In the genomic region with DNA sequence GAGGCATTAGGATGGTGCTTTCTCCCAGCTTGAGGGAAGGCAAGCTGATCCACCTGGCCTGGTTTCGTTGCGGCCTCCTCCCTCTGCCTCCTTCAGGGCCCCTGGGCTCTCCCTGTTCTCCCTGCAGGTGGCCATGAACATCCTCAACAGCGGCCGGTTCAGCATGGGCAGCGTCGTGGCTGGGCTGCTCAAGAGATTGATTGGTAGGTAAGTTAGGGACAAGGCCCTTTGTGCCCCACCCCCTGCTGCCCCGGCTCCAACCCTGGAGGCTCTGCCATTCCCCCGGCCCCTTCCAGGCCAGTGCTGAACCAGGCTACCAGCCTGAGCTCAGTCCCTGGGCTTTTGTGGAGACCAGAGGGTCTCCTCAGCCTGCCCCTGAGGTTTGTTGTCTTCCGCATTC, we compare ENCODE assay signal across 22 cellular contexts.
"Had no signal": no experiment of that assay in that cellular context is flagged by ENCODE, and none has a peak within 500 bp of the region (broad histone marks: within the 10 kb centered on the region; RNA-seq: fewer than 3 reads in every experiment).

No MANE protein-coding gene starts in this region.

- H3K27ac Mint-ChIP-seq: IgD-negative memory B cell had no signal

- H3K27me3 Mint-ChIP-seq: IgD-negative memory B cell had no signal

- H3K4me2 ChIP-seq: KMS-11 had no signal

- ATAC-seq: K562, SK-N-SH treated with all-trans-retinoic acid at 6 μM for 48 hours had no signal

- H3K27ac ChIP-seq: HL-60, KMS-11, SJCRH30 had no signal

- H3K4me3 Mint-ChIP-seq: IgD-negative memory B cell had no signal

- H3K9me3 ChIP-seq: SJCRH30 had no signal

- H3K27me3 ChIP-seq: SJCRH30 had no signal

- H3K4me1 ChIP-seq: SJCRH30 had no signal

- H3K4me3 ChIP-seq: K562, SJCRH30 had no signal

- H3K9ac ChIP-seq: KMS-11 had no signal

- DNase-seq: Kasumi-1, MM.1S, NCI-H1092 treated with DMSO at 0.1 percent for 48 hours, NCI-H1436, NCI-H187, NCI-H2029, NCI-H2081 treated with DMSO at 0.1 percent for 48 hours, NCI-H2171, NCI-H226, NCI-H446, NCI-H510A, NCI-H524 treated with DMSO at 0.1 percent for 48 hours, NCI-H69, NCI-H774, RPMI8226, SHP77 treated with DMSO at 0.1 percent for 48 hours, SJCRH30 had no signal

- H3K4me1 Mint-ChIP-seq: IgD-negative memory B cell had no signal
